ENCODE assay signal across 9 cellular contexts in the genomic region with DNA sequence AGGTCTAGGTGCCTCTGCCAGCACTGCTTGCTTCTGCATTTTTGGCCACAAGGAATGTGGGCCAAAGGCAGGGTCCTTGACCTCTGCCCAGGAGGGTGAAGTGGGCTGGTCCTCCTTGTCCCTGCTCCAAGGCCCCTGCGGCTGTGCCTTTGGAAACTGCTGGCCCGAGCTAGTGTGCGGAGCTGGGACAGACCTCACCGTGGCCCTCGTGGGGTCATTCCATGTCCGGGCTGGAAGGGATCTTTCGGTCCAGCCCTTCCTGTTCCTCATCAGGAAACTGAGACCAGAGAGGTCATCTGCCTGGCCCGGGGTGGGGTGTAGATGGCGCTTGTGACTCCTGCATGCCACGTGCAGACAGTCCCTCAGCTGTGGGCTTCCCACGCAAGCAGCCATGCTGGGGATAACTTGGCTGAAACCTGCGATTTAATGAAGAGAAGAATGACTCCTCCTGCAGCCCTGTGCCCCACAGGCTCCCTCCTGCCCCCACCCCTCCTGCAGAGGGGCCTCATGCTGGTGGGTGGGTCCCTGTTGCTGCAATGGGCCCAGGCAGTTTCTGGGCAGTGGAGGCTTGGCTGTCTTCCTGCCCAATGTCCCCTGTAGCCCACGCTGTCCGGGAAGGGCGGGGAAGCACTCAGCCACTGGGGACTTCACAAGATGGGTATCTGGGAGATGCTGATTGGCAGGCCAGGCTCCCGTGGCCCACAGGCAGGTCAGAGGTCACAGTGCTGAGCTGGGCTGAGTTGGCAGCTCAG.
DNase-seq lines count a peak whose midpoint lies in the region; ATAC-seq and TF ChIP-seq lines count a peak whose summit lies in the region.
"Had no signal": no experiment of that assay in that cellular context is flagged by ENCODE, and none has a peak within 500 bp of the region (broad histone marks: within the 10 kb centered on the region; RNA-seq: fewer than 3 reads in every experiment).

No MANE protein-coding gene starts in this region.

- no peak for TF ChIP-seq CTCF in activated CD8-positive, alpha-beta T cell treated with anti-CD3 and anti-CD28 coated beads for 36 hours (IDR thresholded peaks at IDR 0.05)
- TF ChIP-seq CTCF in left ventricle myocardium inferior (IDR thresholded peaks at IDR 0.05; ENCODE audit: borderline replicate concordance) (no peak), gastrocnemius medialis (IDR thresholded peaks at IDR 0.05 in 4 of 5, conservative IDR thresholded peaks at IDR 0.05 in 1 of 5) (no peak)

- H3K27ac Mint-ChIP-seq in activated CD8-positive, alpha-beta T cell treated with anti-CD3 and anti-CD28 coated beads for 36 hours = peak overlapping the region; percentile 39

- H3K4me1 Mint-ChIP-seq in activated CD8-positive, alpha-beta T cell treated with anti-CD3 and anti-CD28 coated beads for 36 hours (ENCODE audit: low read depth) = peaks cover 83% of the 10 kb centered on the region

- intact Hi-C loops in activated CD8-positive, alpha-beta T cell treated with anti-CD3 and anti-CD28 coated beads for 36 hours (cut with micrococcal nuclease) = no loop called here
- intact Hi-C loops in left ventricle myocardium inferior (cut with micrococcal nuclease) = no loop called here
- intact Hi-C loops in gastrocnemius medialis (cut with DNase I; ENCODE audit: low total_unique reads) = no loop called here

- H3K36me3 ChIP-seq in left ventricle myocardium inferior (no peaks in the 10 kb centered on the region), gastrocnemius medialis (no peaks in the 10 kb centered on the region)

- H3K9me3 ChIP-seq in left ventricle myocardium inferior (replicated peaks) (no peaks in the 10 kb centered on the region), gastrocnemius medialis (no peaks in the 10 kb centered on the region)

- no peak for ATAC-seq in activated CD8-positive, alpha-beta T cell treated with anti-CD3 and anti-CD28 coated beads for 36 hours
- ATAC-seq in gastrocnemius medialis = no peak

- POLR2A ChIA-PET in activated CD8-positive, alpha-beta T cell treated with anti-CD3 and anti-CD28 coated beads for 36 hours (lab: Charles Lee) = interaction anchor here (0.6 to 4.3 kb wide), 3 partner anchors 10 to 829 kb away, joined by 3 to 52 read pairs (median 4); no protein-coding TSS in a partner anchor

- H3K27ac ChIP-seq in left ventricle myocardium inferior (replicated peaks) = peak overlapping the region; percentile 91
- peak overlapping the region in 3 of 4 donors; percentile 72 to 81 (median 79) for H3K27ac ChIP-seq in gastrocnemius medialis

- no peak for TF ChIP-seq POLR2A in gastrocnemius medialis (IDR thresholded peaks at IDR 0.05)

- peaks cover 3% of the 10 kb centered on the region for H3K36me3 Mint-ChIP-seq in activated CD8-positive, alpha-beta T cell treated with anti-CD3 and anti-CD28 coated beads for 36 hours (ENCODE audit: low read depth)

- CTCF ChIA-PET in activated CD8-positive, alpha-beta T cell treated with anti-CD3 and anti-CD28 coated beads for 36 hours (lab: Charles Lee) = interaction anchor here (1.1 to 1.3 kb wide), 2 partner anchors 14 to 44 kb away, joined by 4 read pairs; no protein-coding TSS in a partner anchor

- in situ Hi-C loops in gastrocnemius medialis (cut with MboI; ENCODE audit: low sequenced_read_pairs in 4 of 4) = no loop called here

- H3K9me3 Mint-ChIP-seq in activated CD8-positive, alpha-beta T cell treated with anti-CD3 and anti-CD28 coated beads for 36 hours = no peaks in the 10 kb centered on the region

- H3K4me3 Mint-ChIP-seq in activated CD8-positive, alpha-beta T cell treated with anti-CD3 and anti-CD28 coated beads for 36 hours = no peak overlapping the region

- H3K4me1 ChIP-seq in left ventricle myocardium inferior (peaks cover 99% of the 10 kb centered on the region), gastrocnemius medialis (peaks cover 65 to 96% of the 10 kb centered on the region in 2 donors)

- no peaks in the 10 kb centered on the region for H3K27me3 Mint-ChIP-seq in activated CD8-positive, alpha-beta T cell treated with anti-CD3 and anti-CD28 coated beads for 36 hours

- DNase-seq in ELF-1 (ENCODE audit: low read depth, low spot score) = peak; percentile 80
- peak; percentile 42 for DNase-seq in activated CD8-positive, alpha-beta T cell treated with anti-CD3 and anti-CD28 coated beads for 36 hours
- DNase-seq in left ventricle myocardium inferior = peak; percentile 61
- DNase-seq in gastrocnemius medialis = no peak
- no peak for DNase-seq in 8988T
- no peak for DNase-seq in NCI-H2029 treated with DMSO at 0.1 percent for 48 hours (lab: John Stamatoyannopoulos, UW)
- DNase-seq in NCI-H128 (lab: John Stamatoyannopoulos, UW; ENCODE audit: unreplicated experiment) = no peak
- no peak for DNase-seq in NCI-H345 treated with DMSO at 0.1 percent for 48 hours (lab: John Stamatoyannopoulos, UW; ENCODE audit: unreplicated experiment)
- DNase-seq: NCI-H1694 treated with DMSO at 0.1 percent for 48 hours had no signal

- H3K27me3 ChIP-seq in left ventricle myocardium inferior (ENCODE audit: low read depth) (no peaks in the 10 kb centered on the region), gastrocnemius medialis (no peaks in the 10 kb centered on the region)

- no peak overlapping the region for H3K4me3 ChIP-seq in left ventricle myocardium inferior
- H3K4me3 ChIP-seq in gastrocnemius medialis = peak overlapping the region in 1 of 4 donors; percentile 8

Comparison
In these comparisons a context has a peak if more than half of its experiments do, and no peak if none do; other contexts are left out.
1. DNase-seq: peak in ELF-1 (single experiment), activated CD8-positive, alpha-beta T cell treated with anti-CD3 and anti-CD28 coated beads for 36 hours (single experiment) and left ventricle myocardium inferior (single experiment); none in gastrocnemius medialis (0 of 2), 8988T (single experiment), NCI-H2029 treated with DMSO at 0.1 percent for 48 hours (single experiment), NCI-H128 (single experiment) and NCI-H345 treated with DMSO at 0.1 percent for 48 hours (single experiment).